13 cellular contexts compared by ENCODE assay signal in genomic region chr6:47188588-47189021, GRCh38.
DNase-seq lines count a peak whose midpoint lies in the region; ATAC-seq, FAIRE-seq and TF ChIP-seq lines count a peak whose summit lies in the region.
"Had no signal": no experiment of that assay in that cellular context is flagged by ENCODE, and none has a peak within 500 bp of the region (broad histone marks: within the 10 kb centered on the region; RNA-seq: fewer than 3 reads in every experiment).

No MANE protein-coding gene starts in this region.

- no peak overlapping the region for H3K9ac ChIP-seq in fibroblast of lung (ENCODE audit: insufficient read depth, low read length)

- H3K9me3 Mint-ChIP-seq in stimulated activated effector memory CD8-positive, alpha-beta T cell treated with anti-CD3 and anti-CD28 coated beads, Interleukin-12 subunit alpha, Interleukin-12 subunit beta, amount 100 ng/mL, for 72 hours = no peaks in the 10 kb centered on the region
- H3K9me3 Mint-ChIP-seq: activated T-cell treated with anti-CD3 and anti-CD28 coated beads, Interleukin-2, amount 50 U/mL, for 24 hours; neural crest cell had no signal

- H3K36me3 ChIP-seq in fibroblast of lung (ENCODE audit: control insufficient read depth, insufficient read depth, low read length) = no peaks in the 10 kb centered on the region

- no peaks in the 10 kb centered on the region for H4K20me1 ChIP-seq in fibroblast of lung (ENCODE audit: control insufficient read depth, extremely low read depth, insufficient read depth, low read length)

- H3K27ac Mint-ChIP-seq in stimulated activated effector memory CD8-positive, alpha-beta T cell treated with anti-CD3 and anti-CD28 coated beads, Interleukin-12 subunit alpha, Interleukin-12 subunit beta, amount 100 ng/mL, for 72 hours = no peak overlapping the region
- H3K27ac Mint-ChIP-seq: activated T-cell treated with anti-CD3 and anti-CD28 coated beads, Interleukin-2, amount 50 U/mL, for 24 hours had no signal

- intact Hi-C loops in sciatic nerve (cut with DNase I) = no loop called here

- ATAC-seq in omental fat pad (ENCODE audit: low FRiP score) (peak; percentile 94), sciatic nerve (no peak), GM19455 (IDR thresholded peaks at IDR 0.05; ENCODE audit: unreplicated experiment) (no peak)
- no peak for ATAC-seq in stimulated activated effector memory CD8-positive, alpha-beta T cell treated with anti-CD3 and anti-CD28 coated beads, Interleukin-12 subunit alpha, Interleukin-12 subunit beta, amount 100 ng/mL, for 72 hours

- no peaks in the 10 kb centered on the region for H3K4me1 Mint-ChIP-seq in stimulated activated effector memory CD8-positive, alpha-beta T cell treated with anti-CD3 and anti-CD28 coated beads, Interleukin-12 subunit alpha, Interleukin-12 subunit beta, amount 100 ng/mL, for 72 hours
- H3K4me1 Mint-ChIP-seq: neural crest cell had no signal

- no peak for TF ChIP-seq CTCF in fibroblast of lung (conservative IDR thresholded peaks at IDR 0.05 in 1 of 2, IDR thresholded peaks at IDR 0.05 in 1 of 2; ENCODE audit: low read depth in 1 of 2, low read length in 2 of 2)
- no peak for TF ChIP-seq CTCF in omental fat pad (IDR thresholded peaks at IDR 0.05)

- FAIRE-seq in RCC 7860 (lab: Jason Lieb, UNC) = peak; percentile 87
- FAIRE-seq: D721Med had no signal

- no peak overlapping the region for H3K4me3 Mint-ChIP-seq in stimulated activated effector memory CD8-positive, alpha-beta T cell treated with anti-CD3 and anti-CD28 coated beads, Interleukin-12 subunit alpha, Interleukin-12 subunit beta, amount 100 ng/mL, for 72 hours
- H3K4me3 Mint-ChIP-seq: activated T-cell treated with anti-CD3 and anti-CD28 coated beads, Interleukin-2, amount 50 U/mL, for 24 hours; neural crest cell had no signal

- no peaks in the 10 kb centered on the region for H3K36me3 Mint-ChIP-seq in stimulated activated effector memory CD8-positive, alpha-beta T cell treated with anti-CD3 and anti-CD28 coated beads, Interleukin-12 subunit alpha, Interleukin-12 subunit beta, amount 100 ng/mL, for 72 hours

- H3K79me2 ChIP-seq in fibroblast of lung (ENCODE audit: control insufficient read depth, insufficient read depth, low read length) = no peaks in the 10 kb centered on the region

- peaks cover 7% of the 10 kb centered on the region for H3K4me1 ChIP-seq in fibroblast of lung (ENCODE audit: control insufficient read depth, extremely low read depth, insufficient read depth, low read length)
- H3K4me1 ChIP-seq: testis had no signal

- DNase-seq in Daoy (ENCODE audit: low read depth) = peak; percentile 73
- peak; percentile 71 for DNase-seq in RCC 7860 (ENCODE audit: low spot score)
- DNase-seq in fibroblast of lung (ENCODE audit: low read depth in 2 of 2) = peak; percentile 57 to 87
- DNase-seq in omental fat pad (ENCODE audit: low spot score) = no peak
- no peak for DNase-seq in stimulated activated effector memory CD8-positive, alpha-beta T cell treated with anti-CD3 and anti-CD28 coated beads, Interleukin-12 subunit alpha, Interleukin-12 subunit beta, amount 100 ng/mL, for 72 hours (ENCODE audit: low spot score in 2 of 2)
- no peak for DNase-seq in sciatic nerve (ENCODE audit: low spot score)
- DNase-seq in stimulated activated CD4-positive, alpha-beta T cell treated with anti-CD3 and anti-CD28 coated beads, Interleukin-4, amount 100 ng/mL, for 24 hours = no peak
- DNase-seq: activated T-cell treated with anti-CD3 and anti-CD28 coated beads, Interleukin-2, amount 50 U/mL, for 24 hours; NCI-H1092 treated with DMSO at 0.1 percent for 48 hours; testis had no signal

- H3K27me3 ChIP-seq in fibroblast of lung (ENCODE audit: control insufficient read depth, insufficient read depth, low read length) = no peaks in the 10 kb centered on the region
- H3K27me3 ChIP-seq: testis had no signal

- H3K27ac ChIP-seq in fibroblast of lung (ENCODE audit: insufficient read depth, low read length) = no peak overlapping the region
- H3K27ac ChIP-seq: testis had no signal

- no peaks in the 10 kb centered on the region for H3K9me3 ChIP-seq in fibroblast of lung (ENCODE audit: control insufficient read depth, insufficient read depth, low read depth, low read length)
- H3K9me3 ChIP-seq: testis had no signal

- H3K4me2 ChIP-seq in fibroblast of lung (ENCODE audit: extremely low read depth, insufficient read depth, low read length) = no peak overlapping the region

- H2AFZ ChIP-seq in fibroblast of lung (ENCODE audit: low read length) = no peak overlapping the region

- H3K4me3 ChIP-seq in fibroblast of lung (replicated peaks in 1 of 4; ENCODE audit: control extremely low read depth in 1 of 4, insufficient read depth in 1 of 4, low read depth in 3 of 4, low read length in 4 of 4) = no peak overlapping the region
- H3K4me3 ChIP-seq: testis had no signal

Comparison
In these comparisons a context has a peak if more than half of its experiments do, and no peak if none do; other contexts are left out.
1. DNase-seq: peak in Daoy (single experiment), RCC 7860 (single experiment) and fibroblast of lung (2 of 2); none in omental fat pad (single experiment), stimulated activated effector memory CD8-positive, alpha-beta T cell treated with anti-CD3 and anti-CD28 coated beads, Interleukin-12 subunit alpha, Interleukin-12 subunit beta, amount 100 ng/mL, for 72 hours (0 of 2), sciatic nerve (single experiment) and stimulated activated CD4-positive, alpha-beta T cell treated with anti-CD3 and anti-CD28 coated beads, Interleukin-4, amount 100 ng/mL, for 24 hours (single experiment).